In genomic region chr13:94712287-94712811, GRCh38 we compare ENCODE assay signal across 9 cellular contexts. TPM values are rescaled to one million over a fixed set of nuclear protein-coding genes. Genes with fewer than 3 reads are reported as not detected.
A peak's percentile ranks its signal among the peaks of the same experiment; 100 is the strongest.
DNase-seq lines count a peak whose midpoint lies in the region; TF ChIP-seq lines count a peak whose summit lies in the region.
"Had no signal": no experiment of that assay in that cellular context is flagged by ENCODE, and none has a peak within 500 bp of the region (broad histone marks: within the 10 kb centered on the region; RNA-seq: fewer than 3 reads in every experiment).

Gene SOX21, minus strand, starts transcription at chr13:94712545. Its CDS starts 496 bp downstream, at chr13:94712049.

- no peak within 1 kb of the TSS for H3K27ac ChIP-seq in tibial artery

- no peak for DNase-seq in activated naive CD4-positive, alpha-beta T cell (lab: John Stamatoyannopoulos, UW)
- no peak for DNase-seq in activated T-helper 2 cell treated with anti-CD3 and anti-CD28 coated beads, Interferon-gamma antibody, Interleukin-2, Interleukin-4, amounts not matched to agents 10 μg/mL and 5 μg/mL and 100 μg/mL, durations not matched to agents 14 hours and 24 hours and 36 hours (ENCODE audit: low spot score)
- peak; percentile 17 for DNase-seq in kidney tubule cell (ENCODE audit: low spot score)
- DNase-seq in tibial artery: no peak
- DNase-seq in KG1 (lab: John Stamatoyannopoulos, UW): no peak
- DNase-seq in central memory CD4-positive, alpha-beta T cell: no peak
- DNase-seq in stimulated activated naive CD4-positive, alpha-beta T cell (lab: John Stamatoyannopoulos, UW): no peak
- DNase-seq: activated B cell treated with CpG ODN at 0.5 μM for 24 hours had no signal

- intact Hi-C loops in activated T-helper 2 cell treated with anti-CD3 and anti-CD28 coated beads, Interferon-gamma antibody, Interleukin-2, Interleukin-4, amounts not matched to agents 10 μg/mL and 5 μg/mL and 100 μg/mL, durations not matched to agents 14 hours and 24 hours and 36 hours (cut with micrococcal nuclease): loop anchor here (2.0 to 5.0 kb wide), 3 partner anchors 440 to 1380 kb away; partner anchors contain the start of gene HS6ST3
- intact Hi-C loops in tibial artery (cut with DNase I; ENCODE audit: low total_unique reads): no loop called here

- H3K36me3 ChIP-seq in tibial artery: no peaks in the 10 kb centered on the region

- peaks cover 5% of the 10 kb centered on the region for H3K36me3 Mint-ChIP-seq in activated naive CD4-positive, alpha-beta T cell treated with anti-CD3 and anti-CD28 coated beads, Interleukin-2, amount 50 U/mL, for 24 hours
- no peaks in the 10 kb centered on the region for H3K36me3 Mint-ChIP-seq in activated T-helper 2 cell treated with anti-CD3 and anti-CD28 coated beads, Interferon-gamma antibody, Interleukin-2, Interleukin-4, amounts not matched to agents 10 μg/mL and 5 μg/mL and 100 μg/mL, durations not matched to agents 14 hours and 24 hours and 36 hours (ENCODE audit: low read depth)

- H3K9me3 Mint-ChIP-seq in activated naive CD4-positive, alpha-beta T cell treated with anti-CD3 and anti-CD28 coated beads, Interleukin-2, amount 50 U/mL, for 24 hours: peaks cover 10% of the 10 kb centered on the region
- no peaks in the 10 kb centered on the region for H3K9me3 Mint-ChIP-seq in activated T-helper 2 cell treated with anti-CD3 and anti-CD28 coated beads, Interferon-gamma antibody, Interleukin-2, Interleukin-4, amounts not matched to agents 10 μg/mL and 5 μg/mL and 100 μg/mL, durations not matched to agents 14 hours and 24 hours and 36 hours
- H3K9me3 Mint-ChIP-seq: activated B cell treated with CpG ODN at 0.5 μM for 24 hours had no signal

- peak within 1 kb of the TSS; percentile 22 to 45 for H3K4me3 ChIP-seq in tibial artery

- peaks cover 63% of the 10 kb centered on the region for H3K27me3 Mint-ChIP-seq in activated naive CD4-positive, alpha-beta T cell treated with anti-CD3 and anti-CD28 coated beads, Interleukin-2, amount 50 U/mL, for 24 hours
- peaks cover 79% of the 10 kb centered on the region for H3K27me3 Mint-ChIP-seq in activated T-helper 2 cell treated with anti-CD3 and anti-CD28 coated beads, Interferon-gamma antibody, Interleukin-2, Interleukin-4, amounts not matched to agents 10 μg/mL and 5 μg/mL and 100 μg/mL, durations not matched to agents 14 hours and 24 hours and 36 hours (ENCODE audit: low read depth)

- no peak for TF ChIP-seq CTCF in tibial artery (IDR thresholded peaks at IDR 0.05)

- H3K27me3 ChIP-seq in tibial artery: peaks cover 0 to 76% of the 10 kb centered on the region in 2 donors

- H3K4me3 Mint-ChIP-seq in activated naive CD4-positive, alpha-beta T cell treated with anti-CD3 and anti-CD28 coated beads, Interleukin-2, amount 50 U/mL, for 24 hours: peak within 1 kb of the TSS; percentile 73
- peak within 1 kb of the TSS; percentile 66 for H3K4me3 Mint-ChIP-seq in activated T-helper 2 cell treated with anti-CD3 and anti-CD28 coated beads, Interferon-gamma antibody, Interleukin-2, Interleukin-4, amounts not matched to agents 10 μg/mL and 5 μg/mL and 100 μg/mL, durations not matched to agents 14 hours and 24 hours and 36 hours (ENCODE audit: low read depth)
- H3K4me3 Mint-ChIP-seq: activated B cell treated with CpG ODN at 0.5 μM for 24 hours had no signal

- no peak within 1 kb of the TSS for H3K27ac Mint-ChIP-seq in activated naive CD4-positive, alpha-beta T cell treated with anti-CD3 and anti-CD28 coated beads, Interleukin-2, amount 50 U/mL, for 24 hours
- no peak within 1 kb of the TSS for H3K27ac Mint-ChIP-seq in activated T-helper 2 cell treated with anti-CD3 and anti-CD28 coated beads, Interferon-gamma antibody, Interleukin-2, Interleukin-4, amounts not matched to agents 10 μg/mL and 5 μg/mL and 100 μg/mL, durations not matched to agents 14 hours and 24 hours and 36 hours
- H3K27ac Mint-ChIP-seq: activated B cell treated with CpG ODN at 0.5 μM for 24 hours had no signal

- peaks cover 0 to 42% (median 38%) of the 10 kb centered on the region in 4 donors for H3K4me1 ChIP-seq in tibial artery

- H3K9me3 ChIP-seq in tibial artery: no peaks in the 10 kb centered on the region

- H3K4me1 Mint-ChIP-seq in activated naive CD4-positive, alpha-beta T cell treated with anti-CD3 and anti-CD28 coated beads, Interleukin-2, amount 50 U/mL, for 24 hours: peaks cover 18% of the 10 kb centered on the region
- peaks cover 11% of the 10 kb centered on the region for H3K4me1 Mint-ChIP-seq in activated T-helper 2 cell treated with anti-CD3 and anti-CD28 coated beads, Interferon-gamma antibody, Interleukin-2, Interleukin-4, amounts not matched to agents 10 μg/mL and 5 μg/mL and 100 μg/mL, durations not matched to agents 14 hours and 24 hours and 36 hours (ENCODE audit: low read depth)

RNA-seq across cellular contexts. Expression of gene SOX21, which starts in this region (rescaled TPM):
- 0.16 and 0.21 TPM in 2 replicates for total RNA-seq in activated T-helper 2 cell treated with anti-CD3 and anti-CD28 coated beads, Interferon-gamma antibody, Interleukin-2, Interleukin-4, amounts not matched to agents 10 μg/mL and 5 μg/mL and 100 μg/mL, durations not matched to agents 14 hours and 24 hours and 36 hours
- total RNA-seq: activated B cell treated with CpG ODN at 0.5 μM for 24 hours had no signal
